21 cellular contexts compared by ENCODE assay signal in the genomic region with DNA sequence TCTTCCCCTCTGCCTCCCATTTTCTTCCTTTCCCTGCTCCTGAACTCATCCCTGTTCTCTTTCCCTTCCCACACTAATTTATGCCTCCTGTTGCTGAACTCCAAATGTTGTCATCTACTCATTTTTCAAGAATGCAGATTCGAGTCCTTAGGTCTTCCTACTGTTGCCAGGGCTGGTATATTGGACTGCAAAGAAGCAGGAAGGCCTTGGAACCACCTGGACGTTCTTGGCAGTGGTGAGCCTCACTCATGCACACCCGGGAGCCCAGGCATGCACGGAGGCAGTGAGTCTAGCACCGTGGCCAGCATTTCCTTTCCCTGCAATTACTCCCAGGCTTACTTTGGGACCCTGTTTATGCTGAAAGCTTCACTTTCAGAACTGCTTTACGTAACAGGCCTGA.
A peak's percentile ranks its signal among the peaks of the same experiment; 100 is the strongest.
DNase-seq lines count a peak whose midpoint lies in the region; TF ChIP-seq lines count a peak whose summit lies in the region.
"Had no signal": no experiment of that assay in that cellular context is flagged by ENCODE, and none has a peak within 500 bp of the region (broad histone marks: within the 10 kb centered on the region; RNA-seq: fewer than 3 reads in every experiment).

No MANE protein-coding gene starts in this region.

- WGBS in endodermal cell (ENCODE audit: insufficient coverage in 1 of 2, insufficient read length in 1 of 2), 2 experiments = 76 to 90% methylated on average over 4 to 6 of the region's 6 CpGs

- H3K27me3 Mint-ChIP-seq in endodermal cell (ENCODE audit: insufficient read depth) = peaks cover 3% of the 10 kb centered on the region
- no peaks in the 10 kb centered on the region for H3K27me3 Mint-ChIP-seq in nephron (ENCODE audit: low read depth)
- H3K27me3 Mint-ChIP-seq: CD4-positive, alpha-beta memory T cell had no signal

- peak; percentile 57 for DNase-seq in MG63
- peak; percentile 41 for DNase-seq in endodermal cell
- DNase-seq in NCI-H1930 (lab: John Stamatoyannopoulos, UW) = no peak
- DNase-seq in KG1 (lab: John Stamatoyannopoulos, UW) = no peak
- no peak for DNase-seq in NCI-H2029 treated with DMSO at 0.1 percent for 48 hours (lab: John Stamatoyannopoulos, UW)
- no peak for DNase-seq in NK-92 treated with Interleukin-12 subunit alpha and Interleukin-12 subunit beta, amount 100 ng/mL, for 24 hours (lab: John Stamatoyannopoulos, UW)
- DNase-seq: CD4-positive, alpha-beta memory T cell; DND-41; NCI-H1092 treated with DMSO at 0.1 percent for 48 hours; NCI-H1436 treated with DMSO at 0.1 percent for 48 hours; NCI-H2029; NCI-H226; NCI-H510A treated with DMSO at 0.1 percent for 48 hours; NCI-H748 treated with DMSO at 0.1 percent for 48 hours; SIG-M5; SK-N-SH had no signal

- H3K4me3 Mint-ChIP-seq in endodermal cell (no peak overlapping the region), nephron (no peak overlapping the region)
- H3K4me3 Mint-ChIP-seq: CD4-positive, alpha-beta memory T cell had no signal

- no peak overlapping the region for H3K9ac ChIP-seq in endodermal cell (ENCODE audit: extremely low read depth, low read length, poor library complexity, severe bottlenecking)
- H3K9ac ChIP-seq: BLaER1 treated with 17β-estradiol and CSF1 and Interleukin-3, amounts not matched to agents 10 nM and 100 nM; SK-N-SH had no signal

- H3K4me1 ChIP-seq in endodermal cell (ENCODE audit: control insufficient read depth, insufficient read depth, low read length) = peaks cover 3% of the 10 kb centered on the region
- H3K4me1 ChIP-seq: HAP-1 had no signal

- H3K4me1 Mint-ChIP-seq in endodermal cell = peaks cover 17% of the 10 kb centered on the region
- peaks cover 27% of the 10 kb centered on the region for H3K4me1 Mint-ChIP-seq in nephron

- no peak overlapping the region for H3K4me3 ChIP-seq in MG63
- H3K4me3 ChIP-seq in endodermal cell (ENCODE audit: low read length) = no peak overlapping the region
- H3K4me3 ChIP-seq: BLaER1 treated with 17β-estradiol and CSF1 and Interleukin-3, amounts not matched to agents 10 nM and 100 nM; HAP-1; K562 had no signal

- no peak overlapping the region for H3K27ac ChIP-seq in endodermal cell (ENCODE audit: low read depth, low read length)
- H3K27ac ChIP-seq: BLaER1 treated with 17β-estradiol and CSF1 and Interleukin-3, amounts not matched to agents 10 nM and 100 nM; HL-60 had no signal

- H3K36me3 Mint-ChIP-seq in endodermal cell (ENCODE audit: low read depth) = no peaks in the 10 kb centered on the region
- no peaks in the 10 kb centered on the region for H3K36me3 Mint-ChIP-seq in nephron (ENCODE audit: low read depth)
- H3K36me3 Mint-ChIP-seq: CD4-positive, alpha-beta memory T cell had no signal

- H3K9me3 ChIP-seq in MG63 (no peaks in the 10 kb centered on the region), endodermal cell (ENCODE audit: control insufficient read depth, low read length) (no peaks in the 10 kb centered on the region)
- H3K9me3 ChIP-seq: BLaER1 treated with 17β-estradiol and CSF1 and Interleukin-3, amounts not matched to agents 10 nM and 100 nM; HAP-1; SK-N-SH had no signal

- H3K36me3 ChIP-seq in MG63 = no peaks in the 10 kb centered on the region
- H3K36me3 ChIP-seq in endodermal cell (ENCODE audit: control insufficient read depth, insufficient read depth, low read length) = no peaks in the 10 kb centered on the region
- H3K36me3 ChIP-seq: HAP-1 had no signal

- TF ChIP-seq CTCF in endodermal cell (conservative IDR thresholded peaks at IDR 0.05) = no peak
- TF ChIP-seq CTCF in nephron (IDR thresholded peaks at IDR 0.05; ENCODE audit: unreplicated experiment in 3 of 3) = no peak

- H3K9me3 Mint-ChIP-seq in endodermal cell (no peaks in the 10 kb centered on the region), nephron (no peaks in the 10 kb centered on the region)

- H3K27me3 ChIP-seq in MG63 = no peaks in the 10 kb centered on the region
- H3K27me3 ChIP-seq in endodermal cell (ENCODE audit: control insufficient read depth, insufficient read depth, low read length, poor library complexity, severe bottlenecking) = no peaks in the 10 kb centered on the region
- H3K27me3 ChIP-seq: BLaER1 treated with 17β-estradiol and CSF1 and Interleukin-3, amounts not matched to agents 10 nM and 100 nM had no signal

- H3K27ac Mint-ChIP-seq in endodermal cell = no peak overlapping the region
- peak overlapping the region in 2 of 3 experiments; percentile 51 to 78 for H3K27ac Mint-ChIP-seq in nephron

Comparison
In these comparisons a context has a peak if more than half of its experiments do, and no peak if none do; other contexts are left out.
1. DNase-seq: peak in MG63 (single experiment) and endodermal cell (single experiment); none in NCI-H1930 (0 of 2), KG1 (single experiment), NCI-H2029 treated with DMSO at 0.1 percent for 48 hours (single experiment) and NK-92 treated with Interleukin-12 subunit alpha and Interleukin-12 subunit beta, amount 100 ng/mL, for 24 hours (single experiment).